ENCODE assay signal across 9 cellular contexts in the genomic region with DNA sequence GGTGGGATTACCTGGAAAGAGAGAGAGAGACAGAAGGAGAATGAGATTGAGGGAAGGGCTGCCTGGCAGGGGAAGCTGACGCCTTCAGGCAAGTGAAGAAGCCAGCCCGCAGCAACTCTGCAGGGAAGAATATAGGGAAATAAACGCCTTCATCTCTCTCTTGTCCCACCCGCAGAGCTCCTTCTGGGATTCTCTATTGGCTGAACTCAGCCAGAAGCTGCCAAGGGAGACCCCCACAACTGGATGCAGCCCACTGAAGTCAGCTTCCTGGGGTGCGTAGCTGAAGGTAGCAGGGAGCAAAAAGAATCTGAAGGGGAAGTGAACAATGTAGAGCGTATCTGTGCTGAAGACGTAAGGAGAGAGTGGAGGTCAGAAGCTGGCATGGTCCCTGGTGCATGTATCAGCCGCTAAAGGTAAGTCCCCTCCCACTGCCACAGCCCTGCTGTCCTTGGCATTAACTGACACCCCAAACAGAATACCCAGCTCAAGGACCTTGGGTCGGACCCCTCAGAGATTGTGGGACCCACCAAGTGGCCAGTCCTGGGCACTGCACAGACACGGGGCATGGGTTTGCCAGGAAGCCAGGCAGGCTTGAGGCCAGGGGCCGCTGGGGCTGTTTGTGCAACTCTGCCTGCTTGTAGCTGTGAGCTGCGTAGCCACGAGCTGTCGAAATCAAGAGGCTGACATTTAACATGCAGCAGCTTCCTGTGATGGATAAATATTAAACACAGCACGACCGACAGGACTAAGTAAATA.
DNase-seq lines count a peak whose midpoint lies in the region; TF ChIP-seq lines count a peak whose summit lies in the region.
"Had no signal": no experiment of that assay in that cellular context is flagged by ENCODE, and none has a peak within 500 bp of the region (broad histone marks: within the 10 kb centered on the region; RNA-seq: fewer than 3 reads in every experiment).

No MANE protein-coding gene starts in this region.

- peak; percentile 8 for TF ChIP-seq CTCF in GM06990 (IDR thresholded peaks at IDR 0.05; ENCODE audit: insufficient read depth, low read length, poor library complexity, severe bottlenecking)
- peak; percentile 65 for TF ChIP-seq CTCF in cardiac muscle cell (IDR thresholded peaks at IDR 0.05; ENCODE audit: low read depth, low read length)
- TF ChIP-seq CTCF in Peyer's patch (IDR thresholded peaks at IDR 0.05): peak in 2 of 6 experiments; percentile 22 to 29
- peak in 3 of 6 experiments; percentile 12 to 24 (median 17) for TF ChIP-seq CTCF in esophagus squamous epithelium (IDR thresholded peaks at IDR 0.05)

- no peak overlapping the region for H3K27ac ChIP-seq in cardiac muscle cell
- no peak overlapping the region for H3K27ac ChIP-seq in Peyer's patch
- no peak overlapping the region for H3K27ac ChIP-seq in esophagus squamous epithelium

- H3K4me3 ChIP-seq in GM06990 (replicated peaks; ENCODE audit: low read depth, low read length): no peak overlapping the region
- no peak overlapping the region for H3K4me3 ChIP-seq in cardiac muscle cell
- no peak overlapping the region for H3K4me3 ChIP-seq in Peyer's patch
- H3K4me3 ChIP-seq in esophagus squamous epithelium: no peak overlapping the region

- DNase-seq in GM06990 (ENCODE audit: extremely low read depth, insufficient read length) (no peak), RPMI7951 (ENCODE audit: low read depth) (peak; percentile 60), cardiac muscle cell (ENCODE audit: low read depth in 1 of 2, low spot score in 1 of 2) (peak; percentile 66 to 86), putamen (ENCODE audit: low spot score) (peak; percentile 44), GDM1 (lab: John Stamatoyannopoulos, UW) (no peak), OCI-M1 (lab: John Stamatoyannopoulos, UW) (no peak), Peyer's patch (no peak), esophagus squamous epithelium (lab: John Stamatoyannopoulos, UW) (no peak)
- DNase-seq: activated naive CD8-positive, alpha-beta T cell treated with anti-CD3 and anti-CD28 coated beads, Interleukin-2, amount 10 ng/mL, durations not matched to agents 7 days and 5 days had no signal

- H3K27me3 ChIP-seq in GM06990 (replicated peaks; ENCODE audit: control insufficient read depth, insufficient read depth, low read length) (no peaks in the 10 kb centered on the region), cardiac muscle cell (peaks cover 15% of the 10 kb centered on the region), Peyer's patch (no peaks in the 10 kb centered on the region), esophagus squamous epithelium (peaks cover 0 to 26% (median 0%) of the 10 kb centered on the region in 4 donors)

- H3K9me3 ChIP-seq in cardiac muscle cell (ENCODE audit: low read depth): no peaks in the 10 kb centered on the region
- H3K9me3 ChIP-seq in Peyer's patch: no peaks in the 10 kb centered on the region
- no peaks in the 10 kb centered on the region for H3K9me3 ChIP-seq in esophagus squamous epithelium

- H3K36me3 ChIP-seq in GM06990 (ENCODE audit: control insufficient read depth, insufficient read depth, low read length) (no peaks in the 10 kb centered on the region), cardiac muscle cell (no peaks in the 10 kb centered on the region), Peyer's patch (no peaks in the 10 kb centered on the region), esophagus squamous epithelium (no peaks in the 10 kb centered on the region)

- intact Hi-C loops in esophagus squamous epithelium (cut with DNase I): no loop called here

- TF ChIP-seq POLR2A in Peyer's patch (IDR thresholded peaks at IDR 0.05): no peak
- no peak for TF ChIP-seq POLR2A in esophagus squamous epithelium (IDR thresholded peaks at IDR 0.05)

- 29 to 49% methylated on average over 10 to 16 of the region's 16 CpGs for WGBS in esophagus squamous epithelium, 2 donors

- H3K4me1 ChIP-seq in cardiac muscle cell (ENCODE audit: low read depth) (peaks cover 16% of the 10 kb centered on the region), Peyer's patch (no peaks in the 10 kb centered on the region), esophagus squamous epithelium (no peaks in the 10 kb centered on the region)

Comparison
In these comparisons a context has a peak if more than half of its experiments do, and no peak if none do; other contexts are left out.
1. DNase-seq: peak in RPMI7951 (single experiment), cardiac muscle cell (2 of 2) and putamen (single experiment); none in GM06990 (single experiment), GDM1 (single experiment), OCI-M1 (single experiment), Peyer's patch (0 of 3) and esophagus squamous epithelium (single experiment).